9 cellular contexts compared by ENCODE assay signal in the genomic region with DNA sequence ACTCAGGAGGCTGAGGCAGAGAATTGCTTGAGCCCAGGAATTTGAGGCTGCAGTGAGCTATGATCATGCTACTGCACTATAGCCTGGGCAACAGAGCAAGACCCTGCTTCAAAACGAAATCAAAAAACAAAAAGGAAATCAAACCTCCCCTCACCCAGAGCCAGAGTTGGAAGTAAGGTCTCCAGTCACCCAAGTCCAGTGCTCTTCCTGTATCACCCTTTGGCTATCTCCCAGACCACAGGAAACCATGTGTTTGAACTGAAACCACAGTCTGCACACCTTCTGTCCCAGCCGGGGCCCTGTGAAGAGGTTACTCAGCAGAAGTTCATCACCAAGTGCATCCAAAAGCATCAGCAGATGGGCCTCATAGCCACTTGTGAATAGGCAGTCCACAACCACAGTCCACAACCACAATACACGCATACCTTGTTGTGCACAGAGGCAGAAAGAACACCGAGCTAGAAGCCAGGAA. TPM values are rescaled to one million over a fixed set of nuclear protein-coding genes. Genes with fewer than 3 reads are reported as not detected.
DNase-seq lines count a peak whose midpoint lies in the region; ATAC-seq, FAIRE-seq and TF ChIP-seq lines count a peak whose summit lies in the region.
"Had no signal": no experiment of that assay in that cellular context is flagged by ENCODE, and none has a peak within 500 bp of the region (broad histone marks: within the 10 kb centered on the region; RNA-seq: fewer than 3 reads in every experiment).

No MANE protein-coding gene starts in this region.

- H3K9me3 Mint-ChIP-seq in activated naive CD4-positive, alpha-beta T cell treated with anti-CD3 and anti-CD28 coated beads, Interleukin-2, amount 10 ng/mL, durations not matched to agents 7 days and 5 days = no peaks in the 10 kb centered on the region

- POLR2A ChIA-PET in HepG2 (lab: Yijun Ruan, JAX) = interaction anchor here (0.6 to 1.0 kb wide), 2 partner anchors 46 to 57 kb away, joined by 3 to 4 read pairs; no protein-coding TSS in a partner anchor

- TF ChIP-seq RAD21 in HepG2 (CRISPR knock-in tag; IDR thresholded peaks at IDR 0.05) = no peak

- no peak for TF ChIP-seq POLR2A in HepG2 (IDR thresholded peaks at IDR 0.05; ENCODE audit: insufficient read depth in 1 of 2, low read depth in 2 of 2, low read length in 2 of 2)
- TF ChIP-seq POLR2A in uterus (IDR thresholded peaks at IDR 0.05) = peak in 1 of 2 donors; percentile 14
- TF ChIP-seq POLR2A in GM18505 (IDR thresholded peaks at IDR 0.05; ENCODE audit: borderline replicate concordance, extremely low read depth, insufficient read depth, insufficient read length) = no peak

- H3K4me2 ChIP-seq in KMS-11 (peak overlapping the region; percentile 82), HepG2 (ENCODE audit: low read depth, low read length) (0 out of 2 replicates have a peak overlapping the region, but pooled peaks have one; percentile 4)

- no peak overlapping the region for H3K4me3 ChIP-seq in KMS-11 (IDR thresholded peaks at IDR 0.05; ENCODE audit: insufficient read depth, low read depth, low read length)
- H3K4me3 ChIP-seq in HepG2 (replicated peaks in 1 of 3; ENCODE audit: insufficient read depth in 1 of 3, low read depth in 2 of 3, low read length in 3 of 3) = no peak overlapping the region
- H3K4me3 ChIP-seq in uterus = no peak overlapping the region
- H3K4me3 ChIP-seq: mucosa of descending colon had no signal

- H3K9ac ChIP-seq in KMS-11 (peak overlapping the region; percentile 16; the same call in 1 of the 2 replicates), HepG2 (ENCODE audit: insufficient read depth, low read depth, low read length) (no peak overlapping the region)

- 44% methylated on average over 3 of the region's 4 CpGs for WGBS in HepG2 (ENCODE audit: low lambda C conversion rate)

- H3K27ac ChIP-seq in KMS-11 = peak overlapping the region; percentile 66
- no peak overlapping the region for H3K27ac ChIP-seq in HepG2 (ENCODE audit: extremely low read length, insufficient read depth, low read length)
- H3K27ac ChIP-seq in uterus = peak overlapping the region; percentile 96 to 98

- H3K4me1 ChIP-seq in KMS-11 (ENCODE audit: low read depth, poor library complexity, severe bottlenecking) = peaks cover 71% of the 10 kb centered on the region
- H3K4me1 ChIP-seq in HepG2 (ENCODE audit: insufficient read depth, low read length) = peaks cover 42% of the 10 kb centered on the region
- H3K4me1 ChIP-seq in uterus = peaks cover 11 to 29% of the 10 kb centered on the region in 2 donors

- H2AFZ ChIP-seq in KMS-11 (ENCODE audit: low read depth) (no peak overlapping the region), HepG2 (ENCODE audit: low read length) (no peak overlapping the region)

- H3K79me2 ChIP-seq in KMS-11 (ENCODE audit: insufficient read depth, low read depth) (peaks cover 87% of the 10 kb centered on the region), HepG2 (ENCODE audit: insufficient read depth, low read length) (peaks cover 84% of the 10 kb centered on the region)

- H3K27me3 Mint-ChIP-seq in activated naive CD4-positive, alpha-beta T cell treated with anti-CD3 and anti-CD28 coated beads, Interleukin-2, amount 10 ng/mL, durations not matched to agents 7 days and 5 days = no peaks in the 10 kb centered on the region

- H3K27ac Mint-ChIP-seq in activated naive CD4-positive, alpha-beta T cell treated with anti-CD3 and anti-CD28 coated beads, Interleukin-2, amount 10 ng/mL, durations not matched to agents 7 days and 5 days = peak overlapping the region; percentile 92

- no peaks in the 10 kb centered on the region for H3K9me3 ChIP-seq in HepG2 (ENCODE audit: low read length)
- H3K9me3 ChIP-seq in uterus = no peaks in the 10 kb centered on the region
- H3K9me3 ChIP-seq: mucosa of descending colon had no signal

- H3K36me3 ChIP-seq in KMS-11 (ENCODE audit: insufficient read depth) (peaks cover 3% of the 10 kb centered on the region; the same call in 1 of the 2 replicates), HepG2 (replicated peaks in 1 of 2; ENCODE audit: control insufficient read depth in 1 of 2, insufficient read depth in 2 of 2, low read length in 2 of 2) (peaks cover 8 to 22% of the 10 kb centered on the region in 2 experiments), uterus (no peaks in the 10 kb centered on the region)

- H3K27me3 ChIP-seq in KMS-11 (ENCODE audit: insufficient read depth, low read depth) = no peaks in the 10 kb centered on the region
- no peaks in the 10 kb centered on the region for H3K27me3 ChIP-seq in HepG2 (ENCODE audit: control insufficient read depth in 1 of 2, insufficient read depth in 2 of 2, low read length in 2 of 2)
- no peaks in the 10 kb centered on the region for H3K27me3 ChIP-seq in uterus

- TF ChIP-seq CTCF in KMS-11 (conservative IDR thresholded peaks at IDR 0.05; ENCODE audit: low read depth, low read length) (no peak), HepG2 (CRISPR knock-in tag; IDR thresholded peaks at IDR 0.05) (no peak), uterus (IDR thresholded peaks at IDR 0.05) (no peak)

- DNase-seq in EH (ENCODE audit: low read depth) (peak; percentile 82), HepG2 (ENCODE audit: low spot score) (no peak), uterus (no peak), DMS114 treated with DMSO at 0.1 percent for 48 hours (lab: John Stamatoyannopoulos, UW; ENCODE audit: unreplicated experiment) (no peak)
- DNase-seq in activated naive CD4-positive, alpha-beta T cell treated with anti-CD3 and anti-CD28 coated beads, Interleukin-2, amount 10 ng/mL, durations not matched to agents 7 days and 5 days = peak; percentile 70

- ATAC-seq in HepG2 (no peak), GM21737 (IDR thresholded peaks at IDR 0.05; ENCODE audit: unreplicated experiment) (no peak), GM18505 (IDR thresholded peaks at IDR 0.05; ENCODE audit: unreplicated experiment) (no peak)
- ATAC-seq: mucosa of descending colon had no signal

- peaks cover 15% of the 10 kb centered on the region; the same call in 1 of the 2 replicates for H4K20me1 ChIP-seq in KMS-11 (ENCODE audit: insufficient read depth)
- H4K20me1 ChIP-seq in HepG2 (ENCODE audit: insufficient read depth, low read length) = peaks cover 48% of the 10 kb centered on the region

- peaks cover 55% of the 10 kb centered on the region for H3K36me3 Mint-ChIP-seq in activated naive CD4-positive, alpha-beta T cell treated with anti-CD3 and anti-CD28 coated beads, Interleukin-2, amount 10 ng/mL, durations not matched to agents 7 days and 5 days

- peaks cover 72% of the 10 kb centered on the region for H3K4me1 Mint-ChIP-seq in activated naive CD4-positive, alpha-beta T cell treated with anti-CD3 and anti-CD28 coated beads, Interleukin-2, amount 10 ng/mL, durations not matched to agents 7 days and 5 days

- peak overlapping the region; percentile 64 for H3K4me3 Mint-ChIP-seq in activated naive CD4-positive, alpha-beta T cell treated with anti-CD3 and anti-CD28 coated beads, Interleukin-2, amount 10 ng/mL, durations not matched to agents 7 days and 5 days

- intact Hi-C loops in HepG2 (cut with micrococcal nuclease; ENCODE audit: unreplicated experiment) (no loop called here), uterus (cut with DNase I; ENCODE audit: low total_unique reads) (loop anchor here (10.0 kb wide), 1 partner anchor 72 kb away; no protein-coding TSS in a partner anchor)

- TF ChIP-seq EP300 in HepG2 (IDR thresholded peaks at IDR 0.05; ENCODE audit: low read depth in 2 of 2, low read length in 2 of 2) = no peak
- no peak for TF ChIP-seq EP300 in HepG2 (CRISPR knock-in tag; IDR thresholded peaks at IDR 0.05; ENCODE audit: borderline replicate concordance)

- in situ Hi-C loops in HepG2 (cut with HindIII; ENCODE audit: extremely low pct_ligation_motif_present, low pct_unique_long_range_greater_than_20kb) = no loop called here

- CTCF ChIA-PET in activated naive CD4-positive, alpha-beta T cell treated with anti-CD3 and anti-CD28 coated beads, Interleukin-2, amount 10 ng/mL, durations not matched to agents 7 days and 5 days (lab: Charles Lee) = interaction anchor here (2.9 kb wide), 1 partner anchor 51 kb away, joined by 15 read pairs; no protein-coding TSS in a partner anchor
- CTCF ChIA-PET in HepG2 (lab: Yijun Ruan, JAX; ENCODE audit: low intra/inter-chr PET ratio, low total read pairs) = no interaction called here

- BruUV-seq in HepG2 (replicated peaks; lab: Mats Ljungman, UMichigan) = no TSS peak

- FAIRE-seq in HepG2 (lab: Jason Lieb, UNC) = no peak

TF ChIP-seq in HepG2, 621 proteins besides CTCF, POLR2A, EP300 and RAD21 (continues in another document):
- peak; percentile 71 for TF ChIP-seq ZNF121 (CRISPR knock-in tag; IDR thresholded peaks at IDR 0.05)
- TF ChIP-seq ZNF619 (CRISPR knock-in tag; IDR thresholded peaks at IDR 0.05) = no peak
- TF ChIP-seq SMYD3 (CRISPR knock-in tag; IDR thresholded peaks at IDR 0.05) = no peak
- no peak for TF ChIP-seq NFRKB (IDR thresholded peaks at IDR 0.05)
- TF ChIP-seq ZNF530 (CRISPR knock-in tag; IDR thresholded peaks at IDR 0.05; ENCODE audit: low read depth) = no peak
- no peak for TF ChIP-seq SP2 (CRISPR knock-in tag; IDR thresholded peaks at IDR 0.05)

RNA-seq across cellular contexts. Expression of a gene that starts 4.6 kb away (rescaled TPM):
- 98.5 and 125 TPM in 2 replicates for total RNA-seq in HepG2 (2016; rRNA removed; fragmentation: Illumina TruSeq; extraction: Trizol)
- 28.5 and 28.7 TPM in 2 replicates for total RNA-seq in HepG2 (2016; cell fraction: cytosol; rRNA removed; fragmentation: Illumina TruSeq; extraction: Trizol; ENCODE audit: low read depth)
- 92.9 and 102 TPM in 2 replicates for total RNA-seq in HepG2 (2016; cell fraction: insoluble cytoplasmic fraction; rRNA removed; fragmentation: Illumina TruSeq; extraction: Trizol)
- total RNA-seq in HepG2 (2016; cell fraction: membrane; rRNA removed; fragmentation: Illumina TruSeq; extraction: Trizol) = 39.3 and 47.1 TPM in 2 replicates
- 73.0 and 81.6 TPM in 2 replicates for total RNA-seq in HepG2 (2016; cell fraction: nucleus; rRNA removed; fragmentation: Illumina TruSeq; extraction: Trizol)
- polyA plus RNA-seq in HepG2 (2011; rRNA removed) = 50.7 and 60.6 TPM in 2 replicates
- 31.6 and 39.3 TPM in 2 replicates for polyA plus RNA-seq in HepG2 (2011; cell fraction: cytosol; rRNA removed)
- polyA plus RNA-seq in HepG2 (2011; cell fraction: nucleus; rRNA removed) = 68.4 and 91.3 TPM in 2 replicates
- 88.3 and 93.4 TPM in 2 replicates for polyA plus RNA-seq in HepG2 (2012)
- polyA plus RNA-seq in HepG2 (2016; cell fraction: cytosol; fragmentation: Illumina TruSeq; extraction: Trizol; ENCODE audit: low read depth) = 3.6 and 4.2 TPM in 2 replicates
- 72.0 and 110 TPM in 2 replicates for polyA plus RNA-seq in HepG2 (2016; cell fraction: insoluble cytoplasmic fraction; fragmentation: Illumina TruSeq; extraction: Trizol; ENCODE audit: low read depth)
- 8.1 and 11.6 TPM in 2 replicates for polyA plus RNA-seq in HepG2 (2016; cell fraction: membrane; fragmentation: Illumina TruSeq; extraction: Trizol; ENCODE audit: low read depth)
- polyA plus RNA-seq in HepG2 (2016; cell fraction: nucleus; fragmentation: Illumina TruSeq; extraction: Trizol; ENCODE audit: insufficient read depth, low read depth) = 106 and 113 TPM in 2 replicates
- 124 and 180 TPM in 2 replicates for polyA minus RNA-seq in HepG2 (2011; rRNA and poly(A)+ RNA removed; ENCODE audit: low replicate concordance)
- 125 and 176 TPM in 2 replicates for polyA minus RNA-seq in HepG2 (2011; cell fraction: cytosol; rRNA and poly(A)+ RNA removed)
- 61.9 and 97.5 TPM in 2 replicates for polyA minus RNA-seq in HepG2 (2011; cell fraction: nucleus; rRNA and poly(A)+ RNA removed)
- 1,000 to 10,000 TPM in 1 of 4 donors, 100 to 1,000 TPM in 3; 215 to 1,171 (median 400) TPM for total RNA-seq in uterus

Comparison
In these comparisons a context has a peak if more than half of its experiments do, and no peak if none do; other contexts are left out.
1. DNase-seq: peak in EH (single experiment) and activated naive CD4-positive, alpha-beta T cell treated with anti-CD3 and anti-CD28 coated beads, Interleukin-2, amount 10 ng/mL, durations not matched to agents 7 days and 5 days (single experiment); none in HepG2 (single experiment), uterus (0 of 2) and DMS114 treated with DMSO at 0.1 percent for 48 hours (single experiment).